7 cellular contexts compared by ENCODE assay signal in the genomic region with DNA sequence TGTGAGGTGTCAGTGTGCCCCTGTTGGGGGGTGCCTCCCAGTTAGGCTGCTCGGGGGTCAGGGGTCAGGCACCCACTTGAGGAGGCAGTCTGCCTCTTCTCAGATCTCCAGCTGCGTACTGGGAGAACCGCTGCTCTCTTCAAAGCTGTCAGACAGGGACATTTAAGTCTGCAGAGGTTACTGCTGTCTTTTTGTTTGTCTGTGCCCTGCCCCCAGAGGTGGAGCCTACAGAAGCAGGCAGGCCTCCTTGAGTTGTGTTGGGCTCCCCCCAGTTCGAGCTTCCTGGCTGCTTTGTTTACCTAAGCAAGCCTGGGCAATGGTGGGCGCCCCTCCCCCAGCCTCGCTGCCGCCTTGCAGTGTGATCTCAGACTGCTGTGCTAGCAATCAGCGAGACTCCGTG.
DNase-seq lines count a peak whose midpoint lies in the region; TF ChIP-seq lines count a peak whose summit lies in the region.
"Not testable (repeated sequence)": the region's sequence is repeated elsewhere in the genome, so short reads cannot be mapped to it uniquely, and the experiment has no call there.

No MANE protein-coding gene starts in this region.

- DNase-seq in NCI-H1105 treated with DMSO at 0.1 percent for 48 hours (lab: John Stamatoyannopoulos, UW) (peak; percentile 39), NCI-H526 (lab: John Stamatoyannopoulos, UW) (peak; percentile 5 to 53), SHP77 (lab: John Stamatoyannopoulos, UW) (peak; percentile 42 to 58), endodermal cell (peak; percentile 73), islet precursor cell (peak; percentile 71)

- H3K4me3 Mint-ChIP-seq in endodermal cell, result peak overlapping the region; percentile 58

- H2AFZ ChIP-seq in neuron (ENCODE audit: low read depth, low read length), result not testable (repeated sequence)

- not testable (repeated sequence) for H3K4me1 Mint-ChIP-seq in endodermal cell

- H3K9me3 ChIP-seq in ES-I3 (ENCODE audit: control insufficient read depth, insufficient read depth, low read length); endodermal cell (ENCODE audit: control insufficient read depth, low read length); neuron (ENCODE audit: low read length): not testable (repeated sequence)

- TF ChIP-seq CTCF in endodermal cell (conservative IDR thresholded peaks at IDR 0.05), result not testable (repeated sequence)

- peaks cover 20% of the 10 kb centered on the region for H3K9me3 Mint-ChIP-seq in endodermal cell

- not testable (repeated sequence) for H3K36me3 Mint-ChIP-seq in endodermal cell (ENCODE audit: low read depth)

- peak overlapping the region; percentile 92 for H3K27ac Mint-ChIP-seq in endodermal cell

- WGBS in endodermal cell (ENCODE audit: insufficient coverage in 1 of 2, insufficient read length in 1 of 2), 2 experiments, result 46% methylated on average over 7 of the region's 9 CpGs; no CpG with 5 or more reads in 1 of the 2 experiments

- H3K27ac ChIP-seq in endodermal cell (ENCODE audit: low read depth, low read length), result not testable (repeated sequence)

- not testable (repeated sequence) for H3K27me3 ChIP-seq in endodermal cell (ENCODE audit: control insufficient read depth, insufficient read depth, low read length, poor library complexity, severe bottlenecking); neuron (ENCODE audit: insufficient read depth, low read length)

- not testable (repeated sequence) for H3K36me3 ChIP-seq in ES-I3 (ENCODE audit: insufficient read depth, low read length); endodermal cell (ENCODE audit: control insufficient read depth, insufficient read depth, low read length); neuron (ENCODE audit: insufficient read depth, low read length)

- H3K4me1 ChIP-seq in ES-I3 (ENCODE audit: insufficient read depth, low read length); endodermal cell (ENCODE audit: control insufficient read depth, insufficient read depth, low read length); neuron (ENCODE audit: insufficient read depth, low read length): not testable (repeated sequence)

- peak overlapping the region; percentile 20; the same call in 1 of the 2 replicates for H3K9ac ChIP-seq in ES-I3 (ENCODE audit: low read depth, low read length)
- H3K9ac ChIP-seq in endodermal cell (ENCODE audit: extremely low read depth, low read length, poor library complexity, severe bottlenecking), result not testable (repeated sequence)

- H3K27me3 Mint-ChIP-seq in endodermal cell (ENCODE audit: insufficient read depth), result not testable (repeated sequence)

- H3K4me3 ChIP-seq in endodermal cell (ENCODE audit: low read length), result not testable (repeated sequence)
- peak overlapping the region; percentile 28 for H3K4me3 ChIP-seq in neuron (ENCODE audit: low read length)
